8 cellular contexts compared by ENCODE assay signal in genomic region chr12:6336079-6336858, GRCh38. TPM values are rescaled to one million over a fixed set of nuclear protein-coding genes. Genes with fewer than 3 reads are reported as not detected.
DNase-seq lines count a peak whose midpoint lies in the region; ATAC-seq and TF ChIP-seq lines count a peak whose summit lies in the region.

No MANE protein-coding gene starts in this region.

- peaks cover 62 to 78% of the 10 kb centered on the region in 2 donors for H3K4me1 ChIP-seq in mucosa of rectum (ENCODE audit: control insufficient read depth in 2 of 2, insufficient read depth in 2 of 2, low read length in 2 of 2)

- H3K27me3 Mint-ChIP-seq in activated T-cell treated with anti-CD3 and anti-CD28 coated beads, Interleukin-2, amount 50 U/mL, for 72 hours (ENCODE audit: low read depth) = no peaks in the 10 kb centered on the region

- DNase-seq in CMK (ENCODE audit: low read depth) = peak; percentile 96
- peak; percentile 99 for DNase-seq in HFF-Myc (ENCODE audit: extremely low read depth, low read depth)
- peak; percentile 86 for DNase-seq in NOMO-1 treated with DMSO at 0.1 percent for 48 hours (lab: John Stamatoyannopoulos, UW; ENCODE audit: unreplicated experiment)
- DNase-seq in activated T-cell treated with anti-CD3 and anti-CD28 coated beads, Interleukin-2, amount 50 U/mL, for 72 hours = peak; percentile 51 to 62
- DNase-seq in fibroblast of gingiva (ENCODE audit: low read depth) = peak; percentile 100
- peak; percentile 100 for DNase-seq in stromal cell of bone marrow (ENCODE audit: low read depth)

- peaks cover 6% of the 10 kb centered on the region for H3K4me1 Mint-ChIP-seq in activated T-cell treated with anti-CD3 and anti-CD28 coated beads, Interleukin-2, amount 50 U/mL, for 72 hours (ENCODE audit: low read depth)

- peak overlapping the region; percentile 94 to 98 for H3K9ac ChIP-seq in mucosa of rectum (ENCODE audit: low read depth in 1 of 2, low read length in 2 of 2)

- H3K9me3 Mint-ChIP-seq in activated T-cell treated with anti-CD3 and anti-CD28 coated beads, Interleukin-2, amount 50 U/mL, for 72 hours = no peaks in the 10 kb centered on the region

- peaks cover 16 to 22% of the 10 kb centered on the region in 2 donors for H3K36me3 Mint-ChIP-seq in activated T-cell treated with anti-CD3 and anti-CD28 coated beads, Interleukin-2, amount 50 U/mL, for 72 hours (ENCODE audit: insufficient read depth in 2 of 2)

- H3K4me3 Mint-ChIP-seq in activated T-cell treated with anti-CD3 and anti-CD28 coated beads, Interleukin-2, amount 50 U/mL, for 72 hours = no peak overlapping the region

- H3K27ac Mint-ChIP-seq in activated T-cell treated with anti-CD3 and anti-CD28 coated beads, Interleukin-2, amount 50 U/mL, for 72 hours = peak overlapping the region; percentile 93

- H3K27me3 ChIP-seq in mucosa of rectum (ENCODE audit: control insufficient read depth in 2 of 2, insufficient read depth in 2 of 2, low read length in 2 of 2) = no peaks in the 10 kb centered on the region

- TF ChIP-seq CTCF in HFF-Myc (IDR thresholded peaks at IDR 0.05; ENCODE audit: low read depth, low read length, missing control alignments) = no peak

- peak overlapping the region; percentile 78 for H3K4me3 ChIP-seq in HFF-Myc (replicated peaks; ENCODE audit: low read depth, low read length)
- peak overlapping the region; percentile 77 to 97 for H3K4me3 ChIP-seq in mucosa of rectum (ENCODE audit: low read length in 2 of 2)

- ATAC-seq in activated T-cell treated with anti-CD3 and anti-CD28 coated beads, Interleukin-2, amount 50 U/mL, for 72 hours (replicated peaks in 1 of 2) = peak; percentile 9 to 30
- ATAC-seq in HG02798 (IDR thresholded peaks at IDR 0.05; ENCODE audit: poor library complexity, unreplicated experiment) = no peak

- peaks cover 30 to 33% of the 10 kb centered on the region in 2 donors for H3K36me3 ChIP-seq in mucosa of rectum (ENCODE audit: control insufficient read depth in 2 of 2, insufficient read depth in 2 of 2, low read length in 2 of 2)

- no peaks in the 10 kb centered on the region for H3K9me3 ChIP-seq in mucosa of rectum (ENCODE audit: control insufficient read depth in 2 of 2, low read length in 2 of 2)

- peak overlapping the region; percentile 99 to 100 for H3K27ac ChIP-seq in mucosa of rectum (ENCODE audit: low read depth in 2 of 2, low read length in 2 of 2)

RNA-seq across cellular contexts. Expression of gene TNFRSF1A, which starts 5.6 kb away (rescaled TPM):
- total RNA-seq in activated T-cell treated with anti-CD3 and anti-CD28 coated beads, Interleukin-2, amount 50 U/mL, for 72 hours = 10 to 100 TPM; 48.4 to 52.1 TPM

RNA-seq across cellular contexts. Expression of gene PLEKHG6, which starts 25.8 kb away (rescaled TPM):
- total RNA-seq in activated T-cell treated with anti-CD3 and anti-CD28 coated beads, Interleukin-2, amount 50 U/mL, for 72 hours = not detected

RNA-seq across cellular contexts. Expression of gene SCNN1A, which starts 39.1 kb away (rescaled TPM):
- total RNA-seq in activated T-cell treated with anti-CD3 and anti-CD28 coated beads, Interleukin-2, amount 50 U/mL, for 72 hours = under 1 TPM; 0.29 to 0.67 TPM

RNA-seq across cellular contexts. Expression of gene LTBR, which starts 47.7 kb away (rescaled TPM):
- 1 to 10 TPM; 1.3 to 1.9 TPM for total RNA-seq in activated T-cell treated with anti-CD3 and anti-CD28 coated beads, Interleukin-2, amount 50 U/mL, for 72 hours
